In genomic region chr3:17908399-17909191, GRCh38 we compare ENCODE assay signal across 33 cellular contexts.
"Had no signal": no experiment of that assay in that cellular context is flagged by ENCODE, and none has a peak within 500 bp of the region (broad histone marks: within the 10 kb centered on the region; RNA-seq: fewer than 3 reads in every experiment).

No MANE protein-coding gene starts in this region.

- H3K36me3 ChIP-seq: gastroesophageal sphincter, pancreas, sigmoid colon, stomach, thyroid gland, upper lobe of left lung, vagina had no signal

- ATAC-seq: gastroesophageal sphincter; left colon; pancreas; psoas muscle; stimulated activated memory B cell treated with anti-CD40 and anti-IgM and Interleukin-4, amounts not matched to agents 10 μg/mL and 1 μg/mL and 100 μg/mL, for 72 hours had no signal

- H3K9me3 ChIP-seq: gastroesophageal sphincter, pancreas, psoas muscle, sigmoid colon, stomach, thyroid gland, upper lobe of left lung, vagina had no signal

- H3K79me2 ChIP-seq: hepatocyte had no signal

- H3K4me3 Mint-ChIP-seq: activated CD4-positive, alpha-beta memory T cell treated with anti-CD3 and anti-CD28 coated beads, Interleukin-2, amount 10 ng/mL, durations not matched to agents 7 days and 5 days; activated CD4-positive, alpha-beta T cell treated with anti-CD3 and anti-CD28 coated beads, Interleukin-2, amount 10 ng/mL, durations not matched to agents 7 days and 5 days; activated T-cell treated with anti-CD3 and anti-CD28 coated beads, Interleukin-2, amount 50 U/mL, for 24 hours; immature natural killer cell; mesothelial cell of epicardium; naive B cell; neural crest cell; stimulated activated memory B cell treated with anti-CD40 and anti-IgM and Interleukin-4, amounts not matched to agents 10 μg/mL and 1 μg/mL and 100 μg/mL, for 72 hours had no signal

- H3K4me3 ChIP-seq: gastroesophageal sphincter, hepatocyte, pancreas, psoas muscle, sigmoid colon, stomach, thyroid gland, upper lobe of left lung, vagina had no signal

- H3K27me3 ChIP-seq: hepatocyte, pancreas, sigmoid colon, stomach, thyroid gland, upper lobe of left lung, vagina had no signal

- H3K36me3 Mint-ChIP-seq: immature natural killer cell; mesothelial cell of epicardium; naive B cell; stimulated activated memory B cell treated with anti-CD40 and anti-IgM and Interleukin-4, amounts not matched to agents 10 μg/mL and 1 μg/mL and 100 μg/mL, for 72 hours had no signal

- DNase-seq: activated CD4-positive, alpha-beta memory T cell treated with anti-CD3 and anti-CD28 coated beads, Interleukin-2, amount 10 ng/mL, durations not matched to agents 7 days and 5 days; activated CD4-positive, alpha-beta T cell treated with anti-CD3 and anti-CD28 coated beads for 1 hour; activated CD4-positive, alpha-beta T cell treated with anti-CD3 and anti-CD28 coated beads, Interleukin-2, amount 10 ng/mL, durations not matched to agents 7 days and 5 days; activated CD8-positive, alpha-beta memory T cell treated with anti-CD3 and anti-CD28 coated beads, Interleukin-2, amount 50 U/mL, for 48 hours; activated gamma-delta T cell; activated naive CD4-positive, alpha-beta T cell treated with anti-CD3 and anti-CD28 coated beads, Interleukin-2, amount 50 U/mL, for 16 hours; activated T-cell treated with anti-CD3 and anti-CD28 coated beads, Interleukin-2, amount 50 U/mL, for 24 hours; amniotic stem cell; caudate nucleus; cortex of kidney; immature natural killer cell; kidney; left colon; mammary epithelial cell; naive B cell; nucleus accumbens; pancreas; psoas muscle; sigmoid colon; small intestine; stimulated activated CD4-positive, alpha-beta T cell treated with anti-CD3 and anti-CD28 coated beads, Interleukin-4, amount 100 ng/mL, for 4 hours; stimulated activated CD8-positive, alpha-beta memory T cell treated with anti-CD3 and anti-CD28 coated beads, Interleukin-4, amount 100 ng/mL, for 48 hours; stomach; thyroid gland; upper lobe of left lung had no signal

- H3K27ac ChIP-seq: gastroesophageal sphincter, hepatocyte, pancreas, psoas muscle, sigmoid colon, stomach, thyroid gland, upper lobe of left lung, vagina had no signal

- H2AFZ ChIP-seq: hepatocyte had no signal

- H3K4me1 Mint-ChIP-seq: activated CD4-positive, alpha-beta memory T cell treated with anti-CD3 and anti-CD28 coated beads, Interleukin-2, amount 10 ng/mL, durations not matched to agents 7 days and 5 days; immature natural killer cell; mesothelial cell of epicardium had no signal

- H3K4me1 ChIP-seq: gastroesophageal sphincter, pancreas, psoas muscle, sigmoid colon, stomach, thyroid gland, upper lobe of left lung, vagina had no signal

- FAIRE-seq: astrocyte, endothelial cell of umbilical vein, kidney, pancreas, small intestine had no signal

- H3K27ac Mint-ChIP-seq: activated CD4-positive, alpha-beta memory T cell treated with anti-CD3 and anti-CD28 coated beads, Interleukin-2, amount 10 ng/mL, durations not matched to agents 7 days and 5 days; activated CD4-positive, alpha-beta T cell treated with anti-CD3 and anti-CD28 coated beads, Interleukin-2, amount 10 ng/mL, durations not matched to agents 7 days and 5 days; activated T-cell treated with anti-CD3 and anti-CD28 coated beads, Interleukin-2, amount 50 U/mL, for 24 hours; immature natural killer cell; mesothelial cell of epicardium; stimulated activated memory B cell treated with anti-CD40 and anti-IgM and Interleukin-4, amounts not matched to agents 10 μg/mL and 1 μg/mL and 100 μg/mL, for 72 hours had no signal

- H3K4me2 ChIP-seq: hepatocyte had no signal

- H3K9me3 Mint-ChIP-seq: activated CD4-positive, alpha-beta memory T cell treated with anti-CD3 and anti-CD28 coated beads, Interleukin-2, amount 10 ng/mL, durations not matched to agents 7 days and 5 days; activated CD4-positive, alpha-beta T cell treated with anti-CD3 and anti-CD28 coated beads, Interleukin-2, amount 10 ng/mL, durations not matched to agents 7 days and 5 days; activated T-cell treated with anti-CD3 and anti-CD28 coated beads, Interleukin-2, amount 50 U/mL, for 24 hours; mesothelial cell of epicardium; stimulated activated memory B cell treated with anti-CD40 and anti-IgM and Interleukin-4, amounts not matched to agents 10 μg/mL and 1 μg/mL and 100 μg/mL, for 72 hours had no signal
